In the genomic region with DNA sequence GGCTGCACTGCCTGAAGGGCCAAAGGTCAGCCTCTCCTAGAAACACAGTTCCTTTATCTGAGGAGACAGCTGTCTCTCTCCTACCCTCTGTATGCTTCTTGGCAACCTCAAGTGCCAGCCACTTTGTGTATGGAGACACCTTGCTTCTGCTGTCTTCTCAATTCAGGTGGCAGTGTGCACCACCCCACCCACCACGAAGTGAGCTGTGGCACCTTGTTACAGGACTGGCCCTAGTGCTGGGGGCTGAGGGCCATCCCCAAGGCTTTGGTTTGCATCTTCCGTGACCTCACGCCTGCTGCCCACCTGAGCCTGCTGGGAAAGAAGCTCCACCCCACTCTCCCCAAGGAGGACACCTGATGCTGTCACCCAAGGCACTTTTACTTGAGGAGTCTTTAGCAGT, we compare ENCODE assay signal across 36 cellular contexts. TPM values are rescaled to one million over a fixed set of nuclear protein-coding genes. Genes with fewer than 3 reads are reported as not detected.
"Had no signal": no experiment of that assay in that cellular context is flagged by ENCODE, and none has a peak within 500 bp of the region (broad histone marks: within the 10 kb centered on the region; RNA-seq: fewer than 3 reads in every experiment).

No MANE protein-coding gene starts in this region.

- H3K9me3 ChIP-seq: MG63 had no signal

- H3K4me3 ChIP-seq: MG63 had no signal

- H3K36me3 Mint-ChIP-seq: activated CD8-positive, alpha-beta memory T cell treated with anti-CD3 and anti-CD28 coated beads, Interleukin-2, amount 10 ng/mL, durations not matched to agents 7 days and 5 days had no signal

- H3K27me3 ChIP-seq: MG63 had no signal

- H3K27ac Mint-ChIP-seq: activated CD4-positive, alpha-beta T cell treated with anti-CD3 and anti-CD28 coated beads for 36 hours; activated CD8-positive, alpha-beta memory T cell treated with anti-CD3 and anti-CD28 coated beads, Interleukin-2, amount 10 ng/mL, durations not matched to agents 7 days and 5 days; activated naive CD8-positive, alpha-beta T cell; activated naive CD8-positive, alpha-beta T cell treated with anti-CD3 and anti-CD28 coated beads, Interleukin-2, amount 50 U/mL, for 24 hours had no signal

- H3K4me1 Mint-ChIP-seq: activated CD4-positive, alpha-beta memory T cell treated with anti-CD3 and anti-CD28 coated beads, Interleukin-2, amount 10 ng/mL, durations not matched to agents 7 days and 5 days; activated CD4-positive, alpha-beta T cell treated with anti-CD3 and anti-CD28 coated beads for 36 hours; activated naive CD4-positive, alpha-beta T cell treated with anti-CD3 and anti-CD28 coated beads, Interleukin-2, amount 10 ng/mL, durations not matched to agents 7 days and 5 days; activated naive CD8-positive, alpha-beta T cell treated with anti-CD3 and anti-CD28 coated beads, Interleukin-2, amount 50 U/mL, for 24 hours had no signal

- ATAC-seq: activated CD4-positive, alpha-beta T cell treated with anti-CD3 and anti-CD28 coated beads for 36 hours; activated CD4-positive, CD25-positive, alpha-beta regulatory T cell treated with anti-CD3 and anti-CD28 coated beads, Interleukin-2, amount 50 U/mL, for 24 hours; activated CD8-positive, alpha-beta memory T cell treated with anti-CD3 and anti-CD28 coated beads, Interleukin-2, amount 10 ng/mL, durations not matched to agents 7 days and 5 days; activated naive CD8-positive, alpha-beta T cell treated with anti-CD3 and anti-CD28 coated beads, Interleukin-2, amount 50 U/mL, for 24 hours; Panc1; SK-N-SH treated with all-trans-retinoic acid at 6 μM for 48 hours had no signal

- H3K36me3 ChIP-seq: MG63 had no signal

- H3K4me3 Mint-ChIP-seq: activated CD4-positive, alpha-beta memory T cell treated with anti-CD3 and anti-CD28 coated beads, Interleukin-2, amount 10 ng/mL, durations not matched to agents 7 days and 5 days; activated CD4-positive, alpha-beta T cell treated with anti-CD3 and anti-CD28 coated beads for 36 hours; activated CD8-positive, alpha-beta memory T cell treated with anti-CD3 and anti-CD28 coated beads, Interleukin-2, amount 10 ng/mL, durations not matched to agents 7 days and 5 days; activated naive CD4-positive, alpha-beta T cell treated with anti-CD3 and anti-CD28 coated beads, Interleukin-2, amount 10 ng/mL, durations not matched to agents 7 days and 5 days; activated naive CD8-positive, alpha-beta T cell; activated naive CD8-positive, alpha-beta T cell treated with anti-CD3 and anti-CD28 coated beads, Interleukin-2, amount 50 U/mL, for 24 hours; brain had no signal

- DNase-seq: activated CD4-positive, alpha-beta memory T cell treated with anti-CD3 and anti-CD28 coated beads, Interleukin-2, amount 10 ng/mL, durations not matched to agents 7 days and 5 days; activated CD4-positive, alpha-beta T cell treated with anti-CD3 and anti-CD28 coated beads for 36 hours; activated CD4-positive, alpha-beta T cell treated with anti-CD3 and anti-CD28 coated beads, Interleukin-2, amount 50 U/mL, for 1 hour; activated CD8-positive, alpha-beta memory T cell treated with anti-CD3 and anti-CD28 coated beads for 24 hours; activated CD8-positive, alpha-beta memory T cell treated with anti-CD3 and anti-CD28 coated beads, Interleukin-2, amount 10 ng/mL, durations not matched to agents 7 days and 5 days; activated CD8-positive, alpha-beta memory T cell treated with anti-CD3 and anti-CD28 coated beads, Interleukin-2, amount 50 U/mL, for 48 hours; activated effector memory CD4-positive, alpha-beta T cell treated with Interleukin-2 at 50 U/mL for 16 hours; activated naive CD4-positive, alpha-beta T cell treated with anti-CD3 and anti-CD28 coated beads, Interleukin-2, amount 10 ng/mL, durations not matched to agents 7 days and 5 days; activated naive CD8-positive, alpha-beta T cell treated with anti-CD3 and anti-CD28 coated beads, Interleukin-2, amount 50 U/mL, for 24 hours; activated T-cell treated with anti-CD3 and anti-CD28 coated beads, Interleukin-2, amount 50 U/mL, for 48 hours; anterior cingulate cortex; central memory CD4-positive, alpha-beta T cell; Kasumi-1; KG1; MG63; NCI-H1048; NCI-H1105 treated with DMSO at 0.1 percent for 48 hours; NCI-H1436; NCI-H1694; NCI-H1930; NCI-H2081 treated with DMSO at 0.1 percent for 48 hours; NCI-H345; NCI-H524 treated with DMSO at 0.1 percent for 48 hours; SIG-M5; SW 1271; T-helper 1 cell; T1000 had no signal

- H3K9me3 Mint-ChIP-seq: activated CD4-positive, alpha-beta memory T cell treated with anti-CD3 and anti-CD28 coated beads, Interleukin-2, amount 10 ng/mL, durations not matched to agents 7 days and 5 days; activated naive CD4-positive, alpha-beta T cell treated with anti-CD3 and anti-CD28 coated beads, Interleukin-2, amount 10 ng/mL, durations not matched to agents 7 days and 5 days; activated naive CD8-positive, alpha-beta T cell treated with anti-CD3 and anti-CD28 coated beads, Interleukin-2, amount 50 U/mL, for 24 hours; brain had no signal

- H3K27me3 Mint-ChIP-seq: activated CD4-positive, alpha-beta memory T cell treated with anti-CD3 and anti-CD28 coated beads, Interleukin-2, amount 10 ng/mL, durations not matched to agents 7 days and 5 days; activated CD4-positive, alpha-beta T cell treated with anti-CD3 and anti-CD28 coated beads for 36 hours; activated CD8-positive, alpha-beta memory T cell treated with anti-CD3 and anti-CD28 coated beads, Interleukin-2, amount 10 ng/mL, durations not matched to agents 7 days and 5 days; activated naive CD4-positive, alpha-beta T cell treated with anti-CD3 and anti-CD28 coated beads, Interleukin-2, amount 10 ng/mL, durations not matched to agents 7 days and 5 days; activated naive CD8-positive, alpha-beta T cell; activated naive CD8-positive, alpha-beta T cell treated with anti-CD3 and anti-CD28 coated beads, Interleukin-2, amount 50 U/mL, for 24 hours had no signal

RNA-seq across cellular contexts. Expression of a gene that starts 47.1 kb away (rescaled TPM):
- total RNA-seq: activated CD4-positive, alpha-beta memory T cell treated with anti-CD3 and anti-CD28 coated beads, Interleukin-2, amount 10 ng/mL, durations not matched to agents 7 days and 5 days; activated CD8-positive, alpha-beta memory T cell treated with anti-CD3 and anti-CD28 coated beads, Interleukin-2, amount 10 ng/mL, durations not matched to agents 7 days and 5 days; NCI-H460; RPMI7951; SK-MEL-5; T-helper 2 cell treated with Interferon-gamma antibody and Interleukin-4, amounts not matched to agents 100 ng/mL and 5 ng/mL, for 36 hours had no signal
